Comparison of ENCODE assay signal across 1 cellular context in the genomic region with DNA sequence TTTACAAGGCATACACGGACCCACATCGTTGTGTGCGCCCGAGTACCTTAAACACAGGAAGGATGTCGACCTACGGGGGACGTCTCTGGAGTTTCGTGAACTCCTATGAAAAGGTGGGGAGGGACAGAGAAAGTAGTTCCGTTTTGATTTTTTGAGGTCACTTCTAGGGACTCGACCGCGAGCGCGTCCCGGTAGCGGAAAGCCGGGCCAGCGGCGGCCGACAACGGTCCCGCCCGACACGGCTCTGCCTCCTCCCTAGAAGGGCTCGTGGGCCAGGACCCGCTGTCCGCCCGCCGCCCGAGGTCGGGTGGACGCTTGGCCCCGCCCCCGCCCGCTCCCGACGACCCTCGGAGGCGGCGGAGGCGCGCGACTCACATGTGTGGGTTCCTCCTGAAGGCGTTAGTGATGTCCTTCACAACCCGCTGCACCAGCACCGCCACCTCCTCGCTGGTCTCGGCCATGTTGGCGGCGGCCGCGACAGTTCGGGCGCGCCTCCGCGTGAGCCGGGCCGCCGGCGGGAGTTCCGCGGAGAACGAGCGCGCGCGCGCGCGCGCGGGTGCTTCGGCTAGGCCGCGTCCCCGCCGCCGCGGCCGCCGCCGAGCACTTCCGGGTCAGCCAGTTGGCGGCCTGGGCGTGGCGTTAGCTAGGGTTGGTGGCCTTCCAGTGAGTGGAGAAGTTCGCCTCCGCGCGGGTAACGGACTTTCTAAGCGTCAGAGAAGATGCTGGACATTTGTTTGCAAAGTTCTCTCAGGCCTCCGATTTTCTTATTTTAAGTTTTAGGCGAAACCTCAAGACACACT.
A peak's percentile ranks its signal among the peaks of the same experiment; 100 is the strongest.
TF ChIP-seq lines count a peak whose summit lies in the region.

A gene with protein sequence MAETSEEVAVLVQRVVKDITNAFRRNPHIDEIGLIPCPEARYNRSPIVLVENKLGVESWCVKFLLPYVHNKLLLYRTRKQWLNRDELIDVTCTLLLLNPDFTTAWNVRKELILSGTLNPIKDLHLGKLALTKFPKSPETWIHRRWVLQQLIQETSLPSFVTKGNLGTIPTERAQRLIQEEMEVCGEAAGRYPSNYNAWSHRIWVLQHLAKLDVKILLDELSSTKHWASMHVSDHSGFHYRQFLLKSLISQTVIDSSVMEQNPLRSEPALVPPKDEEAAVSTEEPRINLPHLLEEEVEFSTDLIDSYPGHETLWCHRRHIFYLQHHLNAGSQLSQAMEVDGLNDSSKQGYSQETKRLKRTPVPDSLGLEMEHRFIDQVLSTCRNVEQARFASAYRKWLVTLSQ (minus strand): TSS at position 534 of the 800 bp plus-strand sequence. CDS start 73 bp downstream, at position 461.

TF ChIP-seq in K562, 482 proteins besides CTCF, POLR2A, EP300 and RAD21 (continued from another document and continues in another):
- TF ChIP-seq, protein P1, sequence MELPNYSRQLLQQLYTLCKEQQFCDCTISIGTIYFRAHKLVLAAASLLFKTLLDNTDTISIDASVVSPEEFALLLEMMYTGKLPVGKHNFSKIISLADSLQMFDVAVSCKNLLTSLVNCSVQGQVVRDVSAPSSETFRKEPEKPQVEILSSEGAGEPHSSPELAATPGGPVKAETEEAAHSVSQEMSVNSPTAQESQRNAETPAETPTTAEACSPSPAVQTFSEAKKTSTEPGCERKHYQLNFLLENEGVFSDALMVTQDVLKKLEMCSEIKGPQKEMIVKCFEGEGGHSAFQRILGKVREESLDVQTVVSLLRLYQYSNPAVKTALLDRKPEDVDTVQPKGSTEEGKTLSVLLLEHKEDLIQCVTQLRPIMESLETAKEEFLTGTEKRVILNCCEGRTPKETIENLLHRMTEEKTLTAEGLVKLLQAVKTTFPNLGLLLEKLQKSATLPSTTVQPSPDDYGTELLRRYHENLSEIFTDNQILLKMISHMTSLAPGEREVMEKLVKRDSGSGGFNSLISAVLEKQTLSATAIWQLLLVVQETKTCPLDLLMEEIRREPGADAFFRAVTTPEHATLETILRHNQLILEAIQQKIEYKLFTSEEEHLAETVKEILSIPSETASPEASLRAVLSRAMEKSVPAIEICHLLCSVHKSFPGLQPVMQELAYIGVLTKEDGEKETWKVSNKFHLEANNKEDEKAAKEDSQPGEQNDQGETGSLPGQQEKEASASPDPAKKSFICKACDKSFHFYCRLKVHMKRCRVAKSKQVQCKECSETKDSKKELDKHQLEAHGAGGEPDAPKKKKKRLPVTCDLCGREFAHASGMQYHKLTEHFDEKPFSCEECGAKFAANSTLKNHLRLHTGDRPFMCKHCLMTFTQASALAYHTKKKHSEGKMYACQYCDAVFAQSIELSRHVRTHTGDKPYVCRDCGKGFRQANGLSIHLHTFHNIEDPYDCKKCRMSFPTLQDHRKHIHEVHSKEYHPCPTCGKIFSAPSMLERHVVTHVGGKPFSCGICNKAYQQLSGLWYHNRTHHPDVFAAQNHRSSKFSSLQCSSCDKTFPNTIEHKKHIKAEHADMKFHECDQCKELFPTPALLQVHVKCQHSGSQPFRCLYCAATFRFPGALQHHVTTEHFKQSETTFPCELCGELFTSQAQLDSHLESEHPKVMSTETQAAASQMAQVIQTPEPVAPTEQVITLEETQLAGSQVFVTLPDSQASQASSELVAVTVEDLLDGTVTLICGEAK (IDR thresholded peaks at IDR 0.05), result peak; percentile 60; the same call in 1 of the 2 replicates
- TF ChIP-seq, protein P1 (CRISPR knock-in tag; IDR thresholded peaks at IDR 0.05), result no peak
- TF ChIP-seq, protein P2, sequence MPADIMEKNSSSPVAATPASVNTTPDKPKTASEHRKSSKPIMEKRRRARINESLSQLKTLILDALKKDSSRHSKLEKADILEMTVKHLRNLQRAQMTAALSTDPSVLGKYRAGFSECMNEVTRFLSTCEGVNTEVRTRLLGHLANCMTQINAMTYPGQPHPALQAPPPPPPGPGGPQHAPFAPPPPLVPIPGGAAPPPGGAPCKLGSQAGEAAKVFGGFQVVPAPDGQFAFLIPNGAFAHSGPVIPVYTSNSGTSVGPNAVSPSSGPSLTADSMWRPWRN (IDR thresholded peaks at IDR 0.05; ENCODE audit: low read depth), result no peak
- TF ChIP-seq ZNF561 (CRISPR knock-in tag; conservative IDR thresholded peaks at IDR 0.05), result no peak
- TF ChIP-seq, protein P3, sequence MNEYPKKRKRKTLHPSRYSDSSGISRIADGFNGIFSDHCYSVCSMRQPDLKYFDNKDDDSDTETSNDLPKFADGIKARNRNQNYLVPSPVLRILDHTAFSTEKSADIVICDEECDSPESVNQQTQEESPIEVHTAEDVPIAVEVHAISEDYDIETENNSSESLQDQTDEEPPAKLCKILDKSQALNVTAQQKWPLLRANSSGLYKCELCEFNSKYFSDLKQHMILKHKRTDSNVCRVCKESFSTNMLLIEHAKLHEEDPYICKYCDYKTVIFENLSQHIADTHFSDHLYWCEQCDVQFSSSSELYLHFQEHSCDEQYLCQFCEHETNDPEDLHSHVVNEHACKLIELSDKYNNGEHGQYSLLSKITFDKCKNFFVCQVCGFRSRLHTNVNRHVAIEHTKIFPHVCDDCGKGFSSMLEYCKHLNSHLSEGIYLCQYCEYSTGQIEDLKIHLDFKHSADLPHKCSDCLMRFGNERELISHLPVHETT (CRISPR knock-in tag; conservative IDR thresholded peaks at IDR 0.05 in 1 of 2, IDR thresholded peaks at IDR 0.05 in 1 of 2), result peak in 1 of 2 experiments; percentile 78; a peak in 1 of 4 replicates
- no peak for TF ChIP-seq MCM2 (IDR thresholded peaks at IDR 0.05; ENCODE audit: low read depth)
- TF ChIP-seq ASH1L (IDR thresholded peaks at IDR 0.05; ENCODE audit: borderline replicate concordance, low read depth, partially characterized antibody), result no peak
- no peak for TF ChIP-seq ZNF140 (CRISPR knock-in tag; IDR thresholded peaks at IDR 0.05)
- no peak for TF ChIP-seq MAFK (IDR thresholded peaks at IDR 0.05; ENCODE audit: low read length)
- TF ChIP-seq POLR2G (IDR thresholded peaks at IDR 0.05; ENCODE audit: low read depth, low read length), result peak; percentile 93
- TF ChIP-seq, protein P4, sequence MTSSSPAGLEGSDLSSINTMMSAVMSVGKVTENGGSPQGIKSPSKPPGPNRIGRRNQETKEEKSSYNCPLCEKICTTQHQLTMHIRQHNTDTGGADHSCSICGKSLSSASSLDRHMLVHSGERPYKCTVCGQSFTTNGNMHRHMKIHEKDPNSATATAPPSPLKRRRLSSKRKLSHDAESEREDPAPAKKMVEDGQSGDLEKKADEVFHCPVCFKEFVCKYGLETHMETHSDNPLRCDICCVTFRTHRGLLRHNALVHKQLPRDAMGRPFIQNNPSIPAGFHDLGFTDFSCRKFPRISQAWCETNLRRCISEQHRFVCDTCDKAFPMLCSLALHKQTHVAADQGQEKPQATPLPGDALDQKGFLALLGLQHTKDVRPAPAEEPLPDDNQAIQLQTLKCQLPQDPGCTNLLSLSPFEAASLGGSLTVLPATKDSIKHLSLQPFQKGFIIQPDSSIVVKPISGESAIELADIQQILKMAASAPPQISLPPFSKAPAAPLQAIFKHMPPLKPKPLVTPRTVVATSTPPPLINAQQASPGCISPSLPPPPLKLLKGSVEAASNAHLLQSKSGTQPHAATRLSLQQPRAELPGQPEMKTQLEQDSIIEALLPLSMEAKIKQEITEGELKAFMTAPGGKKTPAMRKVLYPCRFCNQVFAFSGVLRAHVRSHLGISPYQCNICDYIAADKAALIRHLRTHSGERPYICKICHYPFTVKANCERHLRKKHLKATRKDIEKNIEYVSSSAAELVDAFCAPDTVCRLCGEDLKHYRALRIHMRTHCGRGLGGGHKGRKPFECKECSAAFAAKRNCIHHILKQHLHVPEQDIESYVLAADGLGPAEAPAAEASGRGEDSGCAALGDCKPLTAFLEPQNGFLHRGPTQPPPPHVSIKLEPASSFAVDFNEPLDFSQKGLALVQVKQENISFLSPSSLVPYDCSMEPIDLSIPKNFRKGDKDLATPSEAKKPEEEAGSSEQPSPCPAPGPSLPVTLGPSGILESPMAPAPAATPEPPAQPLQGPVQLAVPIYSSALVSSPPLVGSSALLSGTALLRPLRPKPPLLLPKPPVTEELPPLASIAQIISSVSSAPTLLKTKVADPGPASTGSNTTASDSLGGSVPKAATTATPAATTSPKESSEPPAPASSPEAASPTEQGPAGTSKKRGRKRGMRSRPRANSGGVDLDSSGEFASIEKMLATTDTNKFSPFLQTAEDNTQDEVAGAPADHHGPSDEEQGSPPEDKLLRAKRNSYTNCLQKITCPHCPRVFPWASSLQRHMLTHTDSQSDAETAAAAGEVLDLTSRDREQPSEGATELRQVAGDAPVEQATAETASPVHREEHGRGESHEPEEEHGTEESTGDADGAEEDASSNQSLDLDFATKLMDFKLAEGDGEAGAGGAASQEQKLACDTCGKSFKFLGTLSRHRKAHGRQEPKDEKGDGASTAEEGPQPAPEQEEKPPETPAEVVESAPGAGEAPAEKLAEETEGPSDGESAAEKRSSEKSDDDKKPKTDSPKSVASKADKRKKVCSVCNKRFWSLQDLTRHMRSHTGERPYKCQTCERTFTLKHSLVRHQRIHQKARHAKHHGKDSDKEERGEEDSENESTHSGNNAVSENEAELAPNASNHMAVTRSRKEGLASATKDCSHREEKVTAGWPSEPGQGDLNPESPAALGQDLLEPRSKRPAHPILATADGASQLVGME (CRISPR knock-in tag; IDR thresholded peaks at IDR 0.05), result no peak
- no peak for TF ChIP-seq HDGF (IDR thresholded peaks at IDR 0.05)
- TF ChIP-seq NFRKB (IDR thresholded peaks at IDR 0.05; ENCODE audit: low read depth), result no peak
- TF ChIP-seq RUNX1 (IDR thresholded peaks at IDR 0.05; ENCODE audit: low read depth), result no peak
- TF ChIP-seq ZNF311 (CRISPR knock-in tag; IDR thresholded peaks at IDR 0.05), result no peak
- TF ChIP-seq ZC3H11A (IDR thresholded peaks at IDR 0.05; ENCODE audit: low read depth, low read length), result no peak
- TF ChIP-seq CHD1 (IDR thresholded peaks at IDR 0.05; ENCODE audit: low read length), result no peak
- no peak for TF ChIP-seq NBN (IDR thresholded peaks at IDR 0.05; ENCODE audit: low read depth)
- TF ChIP-seq EHMT2 (IDR thresholded peaks at IDR 0.05), result no peak
- no peak for TF ChIP-seq XRCC3 (IDR thresholded peaks at IDR 0.05)
- TF ChIP-seq NFIC (IDR thresholded peaks at IDR 0.05), result no peak
- no peak for TF ChIP-seq RHOXF2B (CRISPR knock-in tag; conservative IDR thresholded peaks at IDR 0.05)
- TF ChIP-seq PHF21A (IDR thresholded peaks at IDR 0.05; ENCODE audit: borderline replicate concordance, low read depth), result no peak
- TF ChIP-seq, protein P5, sequence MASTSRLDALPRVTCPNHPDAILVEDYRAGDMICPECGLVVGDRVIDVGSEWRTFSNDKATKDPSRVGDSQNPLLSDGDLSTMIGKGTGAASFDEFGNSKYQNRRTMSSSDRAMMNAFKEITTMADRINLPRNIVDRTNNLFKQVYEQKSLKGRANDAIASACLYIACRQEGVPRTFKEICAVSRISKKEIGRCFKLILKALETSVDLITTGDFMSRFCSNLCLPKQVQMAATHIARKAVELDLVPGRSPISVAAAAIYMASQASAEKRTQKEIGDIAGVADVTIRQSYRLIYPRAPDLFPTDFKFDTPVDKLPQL (IDR thresholded peaks at IDR 0.05; ENCODE audit: extremely low read depth, insufficient read length), result no peak
- TF ChIP-seq, protein P6, sequence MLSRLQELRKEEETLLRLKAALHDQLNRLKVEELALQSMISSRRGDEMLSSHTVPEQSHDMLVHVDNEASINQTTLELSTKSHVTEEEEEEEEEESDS (CRISPR knock-in tag; IDR thresholded peaks at IDR 0.05), result no peak
- no peak for TF ChIP-seq ZNF282 (CRISPR knock-in tag; IDR thresholded peaks at IDR 0.05)
- no peak for TF ChIP-seq NCOA2 (IDR thresholded peaks at IDR 0.05; ENCODE audit: partially characterized antibody in 2 of 2)
- TF ChIP-seq POLR2AphosphoS2 (IDR thresholded peaks at IDR 0.05; ENCODE audit: low read length), result peak; percentile 59; the same call in 1 of the 2 replicates
- no peak for TF ChIP-seq POLR3A (IDR thresholded peaks at IDR 0.05; ENCODE audit: borderline replicate concordance, extremely low read depth, insufficient read depth, insufficient read length)
- TF ChIP-seq FOXJ3 (CRISPR knock-in tag; IDR thresholded peaks at IDR 0.05), result no peak
- peak; percentile 25; the same call in 1 of the 2 replicates for TF ChIP-seq ILF3 (IDR thresholded peaks at IDR 0.05; ENCODE audit: borderline replicate concordance)
- TF ChIP-seq KLF16 (IDR thresholded peaks at IDR 0.05), result no peak
- no peak for TF ChIP-seq ZNF780A (CRISPR knock-in tag; IDR thresholded peaks at IDR 0.05)
- TF ChIP-seq THRAP3 (IDR thresholded peaks at IDR 0.05; ENCODE audit: borderline replicate concordance), result no peak
- TF ChIP-seq ADNP (tag; IDR thresholded peaks at IDR 0.05), result no peak
- no peak for TF ChIP-seq SMAD1 (IDR thresholded peaks at IDR 0.05; ENCODE audit: low read depth, low read length, partially characterized antibody)
- TF ChIP-seq PRPF4 (IDR thresholded peaks at IDR 0.05; ENCODE audit: insufficient read depth, low read depth, low read length, poor library complexity, severe bottlenecking), result no peak
- no peak for TF ChIP-seq ZNF124 (CRISPR knock-in tag; IDR thresholded peaks at IDR 0.05)
- no peak for TF ChIP-seq TRIM28 (IDR thresholded peaks at IDR 0.05)
